In the genomic region with DNA sequence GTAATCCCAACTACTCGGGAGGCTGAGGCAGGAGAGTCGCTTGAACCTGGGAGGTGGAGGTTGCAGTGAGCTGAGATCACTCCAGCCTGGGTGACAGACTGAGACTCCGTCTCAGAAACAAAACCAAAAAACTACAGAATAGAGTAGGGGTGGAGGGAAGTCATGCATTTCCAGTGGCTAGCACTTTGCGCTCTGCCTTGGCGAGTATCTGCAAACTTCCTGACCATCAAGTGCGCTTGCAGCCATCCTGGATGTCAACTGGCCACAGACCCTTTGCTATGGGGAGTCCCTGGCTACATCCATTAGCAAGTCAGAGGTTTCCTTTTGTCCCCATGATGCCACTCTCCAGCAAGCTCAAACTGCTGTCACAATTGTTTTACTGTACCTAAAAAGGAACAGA, we compare ENCODE assay signal across 15 cellular contexts. TPM values are rescaled to one million over a fixed set of nuclear protein-coding genes. Genes with fewer than 3 reads are reported as not detected.
DNase-seq lines count a peak whose midpoint lies in the region; ATAC-seq and TF ChIP-seq lines count a peak whose summit lies in the region.
"Had no signal": no experiment of that assay in that cellular context is flagged by ENCODE, and none has a peak within 500 bp of the region (broad histone marks: within the 10 kb centered on the region; RNA-seq: fewer than 3 reads in every experiment).

No MANE protein-coding gene starts in this region.

- H3K4me1 ChIP-seq in BLaER1 = peaks cover 46% of the 10 kb centered on the region
- peaks cover 33% of the 10 kb centered on the region for H3K4me1 ChIP-seq in CD4-positive, CD25-positive, alpha-beta regulatory T cell (ENCODE audit: control insufficient read depth, insufficient read depth, low read length, poor library complexity, severe bottlenecking)
- H3K4me1 ChIP-seq: right lobe of liver had no signal

- no peak for ATAC-seq in CD4-positive, CD25-positive, alpha-beta regulatory T cell (ENCODE audit: low read depth in 2 of 2)
- ATAC-seq in HG02840 (IDR thresholded peaks at IDR 0.05; ENCODE audit: low FRiP score, unreplicated experiment) = no peak
- ATAC-seq: lower lobe of right lung, right lobe of liver had no signal

- POLR2A ChIA-PET in activated CD4-positive, alpha-beta memory T cell treated with anti-CD3 and anti-CD28 coated beads for 36 hours (lab: Charles Lee) = interaction anchor here (0.6 kb wide), 1 partner anchor 22 kb away, joined by 3 read pairs; no protein-coding TSS in a partner anchor

- H3K27me3 ChIP-seq in BLaER1 = no peaks in the 10 kb centered on the region
- H3K27me3 ChIP-seq in CD4-positive, CD25-positive, alpha-beta regulatory T cell (ENCODE audit: control insufficient read depth, insufficient read depth, low read length) = no peaks in the 10 kb centered on the region
- H3K27me3 ChIP-seq: right lobe of liver, transverse colon had no signal

- H3K9me3 Mint-ChIP-seq in CD4-positive, CD25-positive, alpha-beta regulatory T cell = no peaks in the 10 kb centered on the region
- peaks cover 2% of the 10 kb centered on the region for H3K9me3 Mint-ChIP-seq in activated CD4-positive, alpha-beta memory T cell treated with anti-CD3 and anti-CD28 coated beads for 36 hours
- no peaks in the 10 kb centered on the region for H3K9me3 Mint-ChIP-seq in Calu3 (ENCODE audit: low read depth, unreplicated experiment)
- H3K9me3 Mint-ChIP-seq: stimulated activated naive B cell treated with anti-CD40 and anti-IgM and Interleukin-4, amounts not matched to agents 10 μg/mL and 1 μg/mL and 100 μg/mL, for 72 hours had no signal

- CTCF ChIA-PET in activated CD4-positive, alpha-beta memory T cell treated with anti-CD3 and anti-CD28 coated beads for 36 hours (lab: Charles Lee) = no interaction called here
- CTCF ChIA-PET in Calu3 (lab: Charles Lee) = no interaction called here

- peak overlapping the region; percentile 49 for H3K9ac ChIP-seq in BLaER1

- H3K27ac Mint-ChIP-seq in CD4-positive, CD25-positive, alpha-beta regulatory T cell = peak overlapping the region; percentile 86 to 88 (median 87)
- peak overlapping the region; percentile 77 for H3K27ac Mint-ChIP-seq in activated CD4-positive, alpha-beta memory T cell treated with anti-CD3 and anti-CD28 coated beads for 36 hours
- H3K27ac Mint-ChIP-seq in Calu3 (ENCODE audit: unreplicated experiment) = no peak overlapping the region

- peaks cover 11 to 50% (median 31%) of the 10 kb centered on the region in 4 donors for H3K4me1 Mint-ChIP-seq in CD4-positive, CD25-positive, alpha-beta regulatory T cell
- peaks cover 35% of the 10 kb centered on the region for H3K4me1 Mint-ChIP-seq in activated CD4-positive, alpha-beta memory T cell treated with anti-CD3 and anti-CD28 coated beads for 36 hours (ENCODE audit: low read depth)
- H3K4me1 Mint-ChIP-seq in Calu3 (ENCODE audit: low read depth, unreplicated experiment) = no peaks in the 10 kb centered on the region

- intact Hi-C loops in activated CD4-positive, alpha-beta memory T cell treated with anti-CD3 and anti-CD28 coated beads for 36 hours (cut with micrococcal nuclease) = loop anchor here (10.0 kb wide), 1 partner anchor 340 kb away; no protein-coding TSS in a partner anchor
- intact Hi-C loops in Calu3 (cut with micrococcal nuclease; ENCODE audit: unreplicated experiment) = no loop called here

- H4K20me1 ChIP-seq in BLaER1 = no peaks in the 10 kb centered on the region

- peaks cover 32% of the 10 kb centered on the region for H3K36me3 Mint-ChIP-seq in CD4-positive, CD25-positive, alpha-beta regulatory T cell
- H3K36me3 Mint-ChIP-seq in activated CD4-positive, alpha-beta memory T cell treated with anti-CD3 and anti-CD28 coated beads for 36 hours = peaks cover 44% of the 10 kb centered on the region
- H3K36me3 Mint-ChIP-seq in Calu3 (ENCODE audit: insufficient read depth, unreplicated experiment) = peaks cover 17% of the 10 kb centered on the region

- peak overlapping the region in 3 of 4 donors; percentile 6 to 74 (median 66) for H3K4me3 Mint-ChIP-seq in CD4-positive, CD25-positive, alpha-beta regulatory T cell
- H3K4me3 Mint-ChIP-seq in activated CD4-positive, alpha-beta memory T cell treated with anti-CD3 and anti-CD28 coated beads for 36 hours = no peak overlapping the region
- H3K4me3 Mint-ChIP-seq in Calu3 (ENCODE audit: low read depth, unreplicated experiment) = no peak overlapping the region

- peak in 1 of 3 donors; percentile 27 for DNase-seq in CD4-positive, CD25-positive, alpha-beta regulatory T cell
- no peak for DNase-seq in activated CD4-positive, alpha-beta memory T cell treated with anti-CD3 and anti-CD28 coated beads for 36 hours
- DNase-seq in islet precursor cell (peak; percentile 20), NCI-H1092 (lab: John Stamatoyannopoulos, UW) (no peak), Calu3 (no peak)
- DNase-seq: cortex of kidney; lower lobe of right lung; NCI-H1105; right lobe of liver; SHP77; stimulated activated naive B cell treated with anti-CD40 and anti-IgM and Interleukin-4, amounts not matched to agents 10 μg/mL and 1 μg/mL and 100 μg/mL, for 72 hours; transverse colon; WERI-Rb-1 had no signal

- TF ChIP-seq CTCF in Calu3 (IDR thresholded peaks at IDR 0.05; ENCODE audit: unreplicated experiment) = no peak

- H3K36me3 ChIP-seq in BLaER1 = peaks cover 61% of the 10 kb centered on the region
- H3K36me3 ChIP-seq in CD4-positive, CD25-positive, alpha-beta regulatory T cell (ENCODE audit: control insufficient read depth, insufficient read depth, low read length) = peaks cover 55% of the 10 kb centered on the region

- no peaks in the 10 kb centered on the region for H3K27me3 Mint-ChIP-seq in CD4-positive, CD25-positive, alpha-beta regulatory T cell
- no peaks in the 10 kb centered on the region for H3K27me3 Mint-ChIP-seq in activated CD4-positive, alpha-beta memory T cell treated with anti-CD3 and anti-CD28 coated beads for 36 hours
- H3K27me3 Mint-ChIP-seq in Calu3 (ENCODE audit: unreplicated experiment) = no peaks in the 10 kb centered on the region
- H3K27me3 Mint-ChIP-seq: stimulated activated naive B cell treated with anti-CD40 and anti-IgM and Interleukin-4, amounts not matched to agents 10 μg/mL and 1 μg/mL and 100 μg/mL, for 72 hours had no signal

- BruUV-seq in Calu3 (replicated peaks; lab: Mats Ljungman, UMichigan) = no TSS peak

- H3K4me2 ChIP-seq in BLaER1 = peak overlapping the region; percentile 85

- peak overlapping the region; percentile 71 for H3K27ac ChIP-seq in BLaER1
- peak overlapping the region; percentile 50 for H3K27ac ChIP-seq in CD4-positive, CD25-positive, alpha-beta regulatory T cell (ENCODE audit: insufficient read depth, low read length, poor library complexity, severe bottlenecking)
- H3K27ac ChIP-seq: lower lobe of right lung, right lobe of liver, transverse colon, WERI-Rb-1 had no signal

- H3K4me3 ChIP-seq in BLaER1 = peak overlapping the region; percentile 31
- H3K4me3 ChIP-seq in CD4-positive, CD25-positive, alpha-beta regulatory T cell (ENCODE audit: low read depth, low read length) = peak overlapping the region; percentile 47
- H3K4me3 ChIP-seq: lower lobe of right lung, right lobe of liver, transverse colon had no signal

- peaks cover 3% of the 10 kb centered on the region; the same call in 1 of the 2 replicates for H3K9me3 ChIP-seq in BLaER1
- H3K9me3 ChIP-seq in CD4-positive, CD25-positive, alpha-beta regulatory T cell (ENCODE audit: control insufficient read depth in 2 of 2, low read length in 2 of 2) = no peaks in the 10 kb centered on the region
- H3K9me3 ChIP-seq: lower lobe of right lung, right lobe of liver, transverse colon had no signal

RNA-seq across cellular contexts. Expression of gene VPS26C, which starts 42.3 kb away (rescaled TPM):
- 49.4 TPM for total RNA-seq in CD4-positive, CD25-positive, alpha-beta regulatory T cell
- 100 to 1,000 TPM in 1 of 4 donors, 10 to 100 TPM in 3; 84.0 to 104 (median 94.1) TPM for polyA plus RNA-seq in CD4-positive, CD25-positive, alpha-beta regulatory T cell
- 10 to 100 TPM; 50.3 to 57.2 TPM for total RNA-seq in activated CD4-positive, alpha-beta memory T cell treated with anti-CD3 and anti-CD28 coated beads for 36 hours
- total RNA-seq in Calu3 (2022) = 30.6 and 32.3 TPM in 2 replicates

Comparison
In these comparisons a context has a peak if more than half of its experiments do, and no peak if none do; other contexts are left out.
1. H3K4me3 Mint-ChIP-seq: peak in CD4-positive, CD25-positive, alpha-beta regulatory T cell (3 of 4); none in activated CD4-positive, alpha-beta memory T cell treated with anti-CD3 and anti-CD28 coated beads for 36 hours (single experiment) and Calu3 (single experiment).